9 cellular contexts compared by ENCODE assay signal in genomic region chr6:21593412-21593926, GRCh38. TPM values are rescaled to one million over a fixed set of nuclear protein-coding genes. Genes with fewer than 3 reads are reported as not detected.
DNase-seq lines count a peak whose midpoint lies in the region; ATAC-seq, FAIRE-seq and TF ChIP-seq lines count a peak whose summit lies in the region.
"Had no signal": no experiment of that assay in that cellular context is flagged by ENCODE, and none has a peak within 500 bp of the region (broad histone marks: within the 10 kb centered on the region; RNA-seq: fewer than 3 reads in every experiment).

TSS of gene SOX4 (plus strand) at chr6:21593751. CDS start at chr6:21594535, 784 bp downstream.

- peak within 1 kb of the TSS; percentile 75 for H3K4me3 ChIP-seq in WI38 (ENCODE audit: low read depth, low read length)
- peak within 1 kb of the TSS; percentile 79 for H3K4me3 ChIP-seq in coronary artery
- H3K4me3 ChIP-seq in kidney (ENCODE audit: low read length in 2 of 2), result peak within 1 kb of the TSS; percentile 86 to 88
- H3K4me3 ChIP-seq in spleen, result peak within 1 kb of the TSS; percentile 51 to 87 (median 66)

- FAIRE-seq in kidney (lab: Jason Lieb, UNC), result peak; percentile 96
- FAIRE-seq: colon had no signal

- TF ChIP-seq POLR2A in spleen (IDR thresholded peaks at IDR 0.05), result peak; percentile 28 to 94 (median 75)

- H3K27me3 ChIP-seq in spleen (replicated peaks in 1 of 7), result peaks cover 0 to 60% (median 5%) of the 10 kb centered on the region in 7 donors

- no peak for TF ChIP-seq CTCF in C4-2B (conservative IDR thresholded peaks at IDR 0.05)
- no peak for TF ChIP-seq CTCF in WI38 (IDR thresholded peaks at IDR 0.05; ENCODE audit: low read depth, low read length)
- TF ChIP-seq CTCF in coronary artery (IDR thresholded peaks at IDR 0.05), result no peak
- no peak for TF ChIP-seq CTCF in kidney (IDR thresholded peaks at IDR 0.05; ENCODE audit: borderline replicate concordance, extremely low read depth, insufficient read depth)
- no peak for TF ChIP-seq CTCF in spleen (IDR thresholded peaks at IDR 0.05 in 8 of 11, conservative IDR thresholded peaks at IDR 0.05 in 3 of 11)

- peak within 1 kb of the TSS; percentile 99 for H3K27ac ChIP-seq in C4-2B
- H3K27ac ChIP-seq in coronary artery, result peak within 1 kb of the TSS; percentile 89 to 93
- peak within 1 kb of the TSS; percentile 90 to 96 for H3K27ac ChIP-seq in kidney (ENCODE audit: low read depth in 2 of 2, low read length in 2 of 2)
- H3K27ac ChIP-seq in spleen, result peak within 1 kb of the TSS; percentile 76 to 88 (median 86)

- H3K36me3 ChIP-seq in kidney (ENCODE audit: control insufficient read depth in 1 of 2, insufficient read depth in 2 of 2, low read length in 2 of 2) (no peaks in the 10 kb centered on the region), spleen (no peaks in the 10 kb centered on the region)

- DNase-seq in GM19238 (ENCODE audit: insufficient read length, low spot score) (peak; percentile 83), NCI-H2227 (lab: John Stamatoyannopoulos, UW; ENCODE audit: unreplicated experiment) (peak; percentile 98), coronary artery (ENCODE audit: low spot score) (peak; percentile 90), kidney (peak; percentile 95), spleen (peak; percentile 92)

- H3K4me1 ChIP-seq in kidney (ENCODE audit: control insufficient read depth in 1 of 2, insufficient read depth in 1 of 2, low read depth in 1 of 2, low read length in 2 of 2) (no peaks in the 10 kb centered on the region), spleen (peaks cover 4 to 64% (median 44%) of the 10 kb centered on the region in 6 donors)

- peak within 1 kb of the TSS; percentile 91 to 93 for H3K9ac ChIP-seq in kidney (ENCODE audit: low read length in 2 of 2)

- WGBS in spleen, 5 donors, result 0% methylated on average over 19 of the region's 19 CpGs

- ATAC-seq in HG03342 (IDR thresholded peaks at IDR 0.05; ENCODE audit: unreplicated experiment), result peak; percentile 63

- no peaks in the 10 kb centered on the region for H3K9me3 ChIP-seq in kidney (ENCODE audit: control insufficient read depth in 1 of 2, low read length in 2 of 2)
- no peaks in the 10 kb centered on the region for H3K9me3 ChIP-seq in spleen

- intact Hi-C loops in kidney (cut with DNase I) (no loop called here), spleen (cut with DNase I; ENCODE audit: low total_unique reads) (no loop called here)

RNA-seq across cellular contexts. Expression of gene SOX4, which starts in this region (rescaled TPM):
- total RNA-seq in kidney (36.5 TPM), spleen (10 to 100 TPM in 1 of 7 donors, 1 to 10 TPM in 6; 4.9 to 11.1 (median 8.7) TPM)
- polyA plus RNA-seq in kidney (ENCODE audit: insufficient read depth, low read depth, low replicate concordance) (5.5 TPM), spleen (1 to 10 TPM; 5.1 to 6.2 (median 5.7) TPM)

Comparison
In these comparisons a context has a peak if more than half of its experiments do, and no peak if none do; other contexts are left out.
1. Peak in every context shown above with its lines: DNase-seq, ATAC-seq, H3K4me3 ChIP-seq and H3K27ac ChIP-seq.